22 cellular contexts compared by ENCODE assay signal in the genomic region with DNA sequence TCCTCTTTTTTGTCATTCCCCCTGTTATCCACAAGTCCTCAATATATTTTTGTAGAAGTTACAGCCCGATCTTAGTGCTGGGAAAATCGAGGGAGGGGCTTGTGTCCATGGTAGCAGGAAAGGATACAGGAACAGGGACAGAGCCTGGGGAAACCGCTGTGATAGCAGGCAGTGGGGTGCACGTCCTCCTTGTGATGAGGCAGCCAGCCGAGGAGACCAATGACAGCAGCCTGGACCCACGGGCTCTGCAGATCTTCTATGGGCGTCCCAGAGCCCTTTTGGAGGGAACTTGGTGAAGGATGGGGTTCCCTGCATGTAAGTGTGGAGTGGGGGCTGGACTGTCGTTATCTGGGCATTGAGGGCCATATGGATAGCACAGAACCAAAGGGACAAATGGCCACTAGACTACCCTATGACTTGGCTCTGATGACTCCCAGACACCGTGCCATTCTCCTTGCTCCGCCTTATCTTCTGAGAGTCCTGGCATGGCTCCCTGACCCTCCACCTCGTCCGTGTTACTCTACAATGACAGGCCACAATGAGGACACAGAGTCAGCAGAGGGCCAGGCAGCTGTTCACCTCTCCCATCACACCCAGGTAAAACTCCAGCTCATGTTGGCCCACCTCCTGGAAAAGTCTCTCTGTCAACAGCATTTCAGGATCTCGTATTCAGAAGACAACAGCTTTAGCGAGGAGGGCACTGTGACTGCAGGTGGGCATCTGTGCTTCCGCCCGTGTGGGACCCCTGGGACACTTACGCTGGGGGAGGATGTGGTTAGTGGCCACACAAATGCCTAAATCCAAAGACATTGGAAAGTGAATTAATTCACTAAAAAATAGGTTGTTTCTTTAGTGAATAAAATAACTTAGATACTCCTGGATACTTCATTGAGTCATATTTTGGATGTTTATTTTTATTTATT.
"Had no signal": no experiment of that assay in that cellular context is flagged by ENCODE, and none has a peak within 500 bp of the region (broad histone marks: within the 10 kb centered on the region; RNA-seq: fewer than 3 reads in every experiment).

No MANE protein-coding gene starts in this region.

- H3K36me3 ChIP-seq: cardiac muscle cell, esophagus squamous epithelium, tibial nerve had no signal

- H3K4me1 Mint-ChIP-seq: activated CD4-positive, alpha-beta T cell treated with anti-CD3 and anti-CD28 coated beads for 36 hours had no signal

- ATAC-seq: activated CD4-positive, alpha-beta T cell treated with anti-CD3 and anti-CD28 coated beads for 36 hours; WTC11 had no signal

- H3K27ac Mint-ChIP-seq: activated CD4-positive, alpha-beta T cell treated with anti-CD3 and anti-CD28 coated beads for 36 hours; activated naive CD8-positive, alpha-beta T cell treated with anti-CD3 and anti-CD28 coated beads for 36 hours; WTC11 had no signal

- H3K27me3 Mint-ChIP-seq: activated CD4-positive, alpha-beta T cell treated with anti-CD3 and anti-CD28 coated beads for 36 hours; activated naive CD8-positive, alpha-beta T cell treated with anti-CD3 and anti-CD28 coated beads for 36 hours had no signal

- DNase-seq: activated CD4-positive, alpha-beta T cell treated with anti-CD3 and anti-CD28 coated beads for 36 hours; activated CD4-positive, alpha-beta T cell treated with anti-CD3 and anti-CD28 coated beads, Interleukin-2, amount 50 U/mL, for 48 hours; activated naive CD4-positive, alpha-beta T cell; activated naive CD8-positive, alpha-beta T cell treated with anti-CD3 and anti-CD28 coated beads for 36 hours; activated T-cell treated with anti-CD3 and anti-CD28 coated beads for 4 hours; amniotic stem cell; dermis blood vessel endothelial cell; effector memory CD4-positive, alpha-beta T cell; esophagus squamous epithelium; midbrain; nucleus accumbens; stimulated activated CD4-positive, alpha-beta T cell treated with anti-CD3 and anti-CD28 coated beads, Interleukin-12 subunit alpha, Interleukin-12 subunit beta, amount 100 ng/mL, for 4 hours; stimulated activated CD4-positive, alpha-beta T cell treated with anti-CD3 and anti-CD28 coated beads, Interleukin-1b, Interleukin-23, amount 100 ng/mL, for 48 hours; stimulated activated CD8-positive, alpha-beta memory T cell treated with anti-CD3 and anti-CD28 coated beads, Interleukin-4, amount 100 ng/mL, for 48 hours; stimulated activated naive CD4-positive, alpha-beta T cell had no signal

- H3K4me3 ChIP-seq: cardiac muscle cell, esophagus squamous epithelium, hepatocyte, lung, tibial nerve had no signal

- H3K4me2 ChIP-seq: hepatocyte had no signal

- H3K79me2 ChIP-seq: hepatocyte had no signal

- FAIRE-seq: urothelium cell line had no signal

- H3K27me3 ChIP-seq: cardiac muscle cell, esophagus squamous epithelium, hepatocyte, tibial nerve had no signal

- H3K27ac ChIP-seq: cardiac muscle cell had no signal

- H3K9me3 ChIP-seq: esophagus squamous epithelium, tibial nerve had no signal

- H3K36me3 Mint-ChIP-seq: activated naive CD8-positive, alpha-beta T cell treated with anti-CD3 and anti-CD28 coated beads for 36 hours; WTC11 had no signal

- H3K9me3 Mint-ChIP-seq: activated naive CD8-positive, alpha-beta T cell treated with anti-CD3 and anti-CD28 coated beads for 36 hours; nephron; WTC11 had no signal

- H3K4me3 Mint-ChIP-seq: activated CD4-positive, alpha-beta T cell treated with anti-CD3 and anti-CD28 coated beads for 36 hours; activated naive CD8-positive, alpha-beta T cell treated with anti-CD3 and anti-CD28 coated beads for 36 hours; nephron; WTC11 had no signal

- H2AFZ ChIP-seq: hepatocyte had no signal
